ENCODE assay signal across 9 cellular contexts in the genomic region with DNA sequence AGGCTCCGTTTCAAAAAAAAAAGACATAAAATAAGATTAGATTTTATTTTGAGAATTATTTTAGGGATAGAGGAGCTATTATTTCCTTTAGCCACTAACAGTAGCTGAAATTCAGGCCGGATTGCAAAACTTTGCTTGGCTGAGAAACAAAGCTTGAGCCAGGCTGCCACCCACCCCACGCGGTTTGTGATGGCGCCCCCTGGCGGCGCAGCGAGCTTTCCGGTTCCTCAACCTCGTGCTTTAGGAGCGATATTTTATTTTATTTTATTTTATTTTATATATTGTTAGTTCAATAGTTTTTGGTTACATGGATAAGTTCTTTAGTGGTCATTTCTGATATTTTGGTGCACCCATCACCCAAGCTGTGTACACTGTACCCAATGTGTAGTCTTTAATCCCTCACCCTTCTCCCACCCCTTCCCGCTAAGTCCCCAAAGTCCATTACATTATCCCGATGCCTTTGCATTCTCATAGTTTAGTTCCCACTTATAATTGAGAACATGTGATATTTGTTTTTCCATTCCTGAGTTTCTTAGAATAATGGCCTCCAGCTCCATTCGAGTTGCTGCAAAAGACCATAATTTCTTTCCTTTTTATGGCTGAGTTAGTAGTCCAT. TPM values are rescaled to one million over a fixed set of nuclear protein-coding genes. Genes with fewer than 3 reads are reported as not detected.
DNase-seq lines count a peak whose midpoint lies in the region; ATAC-seq, FAIRE-seq and TF ChIP-seq lines count a peak whose summit lies in the region.
"Had no signal": no experiment of that assay in that cellular context is flagged by ENCODE, and none has a peak within 500 bp of the region (broad histone marks: within the 10 kb centered on the region; RNA-seq: fewer than 3 reads in every experiment).

No MANE protein-coding gene starts in this region.

- TF ChIP-seq CTCF in GM12875 (IDR thresholded peaks at IDR 0.05; ENCODE audit: borderline replicate concordance, insufficient read depth, low read depth, low read length), result peak; percentile 47; the same call in 1 of the 2 replicates

- no peak overlapping the region for H3K27ac Mint-ChIP-seq in T-cell

- no peaks in the 10 kb centered on the region for H3K9me3 Mint-ChIP-seq in T-cell

- POLR2A ChIA-PET in T-cell (lab: Charles Lee), result no interaction called here

- H3K4me1 Mint-ChIP-seq in T-cell, result peaks cover 4 to 5% (median 4%) of the 10 kb centered on the region in 3 donors

- H3K4me3 ChIP-seq in GM12875 (ENCODE audit: low read depth, low read length), result no peak overlapping the region

- H3K27me3 Mint-ChIP-seq in T-cell, result peaks cover 34 to 38% of the 10 kb centered on the region in 2 donors

- CTCF ChIA-PET in T-cell (lab: Charles Lee), result interaction anchor here (0.7 to 1.2 kb wide), 7 partner anchors 9 to 949 kb away, joined by 3 to 4 read pairs (median 3); no protein-coding TSS in a partner anchor

- H3K36me3 Mint-ChIP-seq in T-cell, result no peaks in the 10 kb centered on the region

- ATAC-seq in T-cell (replicated peaks in 1 of 4) (no peak), HG03432 (IDR thresholded peaks at IDR 0.05; ENCODE audit: unreplicated experiment) (no peak), GM21737 (IDR thresholded peaks at IDR 0.05; ENCODE audit: unreplicated experiment) (no peak)

- peak in 19 of 34 experiments; percentile 12 to 51 (median 36) for DNase-seq in T-cell
- DNase-seq in dermis blood vessel endothelial cell, result peak; percentile 24
- peak; percentile 54 to 73 for DNase-seq in stimulated activated CD4-positive, alpha-beta T cell treated with anti-CD3 and anti-CD28 coated beads, Interleukin-2, amount 100 ng/mL, for 48 hours
- DNase-seq in SK-N-DZ (ENCODE audit: low spot score), result no peak
- DNase-seq in GM12891 (ENCODE audit: insufficient read length, low spot score), result no peak

- no peak for TF ChIP-seq POLR2A in GM12891 (IDR thresholded peaks at IDR 0.05; ENCODE audit: low read depth, low read length)

- FAIRE-seq in GM12891 (lab: Jason Lieb, UNC), result no peak

- no peak overlapping the region for H3K4me3 Mint-ChIP-seq in T-cell

TF ChIP-seq in GM12891, 5 proteins besides CTCF, POLR2A, EP300 and RAD21:
- no peak for TF ChIP-seq SPI1 (IDR thresholded peaks at IDR 0.05; ENCODE audit: low read depth, low read length)
- TF ChIP-seq TAF1 (IDR thresholded peaks at IDR 0.05; ENCODE audit: low read depth, low read length), result no peak
- TF ChIP-seq POLR2AphosphoS5 (IDR thresholded peaks at IDR 0.05; ENCODE audit: low read depth, low read length), result no peak
- TF ChIP-seq PAX5 (IDR thresholded peaks at IDR 0.05; ENCODE audit: insufficient read depth, low read length, severe bottlenecking), result no peak

RNA-seq across cellular contexts. Expression of a gene that starts 19.8 kb away (rescaled TPM):
- total RNA-seq in T-cell (1 to 10 TPM in 1 of 5 donors, under 1 TPM in 3, not detected in 1; 0.46 to 1.0 (median 0.68) TPM), dermis blood vessel endothelial cell (not detected in 2 replicates)
- not detected in 2 replicates for polyA plus RNA-seq in SK-N-DZ (2014; cell fraction: cytosol; rRNA removed)
- not detected in 2 replicates for polyA plus RNA-seq in SK-N-DZ (2014; cell fraction: nucleus; rRNA removed)
- polyA plus RNA-seq in GM12891 (2012; ENCODE audit: low read depth, missing spikeins), result not detected
- total RNA-seq: HT1080 had no signal

RNA-seq across cellular contexts. Expression of a gene that starts 41.4 kb away (rescaled TPM):
- total RNA-seq in T-cell (not detected), dermis blood vessel endothelial cell (0.17 TPM in 1 of 2 replicates, not detected in the other)
- polyA plus RNA-seq in SK-N-DZ (2014; cell fraction: cytosol; rRNA removed), result not detected in 2 replicates
- not detected in 2 replicates for polyA plus RNA-seq in SK-N-DZ (2014; cell fraction: nucleus; rRNA removed)
- polyA plus RNA-seq in GM12891 (2012; ENCODE audit: low read depth, missing spikeins), result not detected
- total RNA-seq: HT1080 had no signal

Comparison
In these comparisons a context has a peak if more than half of its experiments do, and no peak if none do; other contexts are left out.
1. DNase-seq: peak in T-cell (19 of 34), dermis blood vessel endothelial cell (single experiment) and stimulated activated CD4-positive, alpha-beta T cell treated with anti-CD3 and anti-CD28 coated beads, Interleukin-2, amount 100 ng/mL, for 48 hours (2 of 2); none in SK-N-DZ (single experiment) and GM12891 (single experiment).